ENCODE assay signal across 8 cellular contexts in the genomic region with DNA sequence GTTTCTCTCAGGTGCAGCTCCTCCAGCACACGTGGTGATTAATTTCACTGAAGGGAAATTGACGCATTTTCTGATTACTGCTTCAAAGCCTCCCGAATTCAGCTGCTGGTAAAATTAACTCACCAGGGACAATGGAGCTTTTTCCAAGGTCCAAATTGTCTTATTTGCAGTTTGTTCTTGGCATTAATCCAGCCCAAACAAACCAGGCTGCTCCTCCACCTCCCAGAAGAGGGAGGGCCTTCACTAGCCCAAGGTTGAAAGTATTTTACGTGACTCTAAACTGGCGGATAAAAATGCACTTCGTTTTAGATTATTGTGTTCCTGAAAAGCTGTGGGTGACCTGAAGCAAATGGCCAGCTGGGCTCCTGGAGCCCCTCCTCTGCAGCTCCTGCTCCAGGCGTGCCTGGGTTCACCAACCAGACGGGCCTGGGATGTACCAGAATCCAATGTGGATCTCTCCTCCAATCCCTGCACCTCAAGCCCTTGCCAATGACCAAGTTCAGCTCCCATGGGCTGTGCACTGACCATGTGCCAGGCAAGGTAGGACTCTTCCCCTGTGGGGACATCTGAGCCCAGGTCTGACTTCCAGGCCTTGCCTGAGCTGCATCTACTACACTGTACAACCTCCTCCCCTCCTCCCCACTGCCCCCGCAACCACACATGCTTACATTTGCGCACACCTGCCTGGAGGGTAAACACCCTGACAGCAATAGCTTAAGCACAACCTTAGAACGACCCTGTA.
DNase-seq lines count a peak whose midpoint lies in the region; TF ChIP-seq lines count a peak whose summit lies in the region.

No MANE protein-coding gene starts in this region.

- TF ChIP-seq CTCF in cardiac fibroblast (IDR thresholded peaks at IDR 0.05; ENCODE audit: low read depth, low read length) (no peak), nephron progenitor cell (IDR thresholded peaks at IDR 0.05) (no peak)

- H3K36me3 Mint-ChIP-seq in nephron progenitor cell (ENCODE audit: low read depth) = peaks cover 21% of the 10 kb centered on the region

- H3K27ac Mint-ChIP-seq in nephron progenitor cell = peak overlapping the region; percentile 97

- no peaks in the 10 kb centered on the region for H3K27me3 Mint-ChIP-seq in nephron progenitor cell (ENCODE audit: low read depth, poor library complexity)

- peak; percentile 63 for DNase-seq in Daoy (ENCODE audit: low read depth)
- DNase-seq in NCI-H2107 treated with DMSO at 0.1 percent for 48 hours (lab: John Stamatoyannopoulos, UW; ENCODE audit: unreplicated experiment) = peak; percentile 64
- peak; percentile 71 to 77 for DNase-seq in cardiac fibroblast (ENCODE audit: low read depth in 2 of 2)
- no peak for DNase-seq in nephron progenitor cell
- DNase-seq in GDM1 (lab: John Stamatoyannopoulos, UW) = no peak
- DNase-seq in NOMO-1 (lab: John Stamatoyannopoulos, UW; ENCODE audit: unreplicated experiment in 2 of 2) = no peak
- no peak for DNase-seq in SW480 (ENCODE audit: low spot score)
- DNase-seq in KBM-7 = no peak

- no peaks in the 10 kb centered on the region for H3K9me3 Mint-ChIP-seq in nephron progenitor cell

- H3K4me1 Mint-ChIP-seq in nephron progenitor cell = peaks cover 36% of the 10 kb centered on the region

- H3K4me3 Mint-ChIP-seq in nephron progenitor cell = no peak overlapping the region

- H3K4me3 ChIP-seq in cardiac fibroblast (replicated peaks in 1 of 2; ENCODE audit: low read depth in 2 of 2, low read length in 2 of 2) = no peak overlapping the region

- in situ Hi-C loops in KBM-7 (cut with MboI; ENCODE audit: low pct_unique_long_range_greater_than_20kb, low sequenced_read_pairs) = no loop called here

Comparison
In these comparisons a context has a peak if more than half of its experiments do, and no peak if none do; other contexts are left out.
1. DNase-seq: peak in Daoy (single experiment), NCI-H2107 treated with DMSO at 0.1 percent for 48 hours (single experiment) and cardiac fibroblast (2 of 2); none in nephron progenitor cell (single experiment), GDM1 (single experiment), NOMO-1 (0 of 2), SW480 (single experiment) and KBM-7 (single experiment).